Comparison of ENCODE assay signal across 9 cellular contexts in genomic region chr4:78645853-78646757, GRCh38.
DNase-seq lines count a peak whose midpoint lies in the region; ATAC-seq and TF ChIP-seq lines count a peak whose summit lies in the region.
"Had no signal": no experiment of that assay in that cellular context is flagged by ENCODE, and none has a peak within 500 bp of the region (broad histone marks: within the 10 kb centered on the region; RNA-seq: fewer than 3 reads in every experiment).

No MANE protein-coding gene starts in this region.

- H3K9me3 ChIP-seq in SK-N-SH = no peaks in the 10 kb centered on the region

- no peaks in the 10 kb centered on the region for H3K9me3 Mint-ChIP-seq in osteocyte (ENCODE audit: unreplicated experiment)
- H3K9me3 Mint-ChIP-seq in activated naive CD8-positive, alpha-beta T cell treated with anti-CD3 and anti-CD28 coated beads, Interleukin-2, amount 50 U/mL, for 24 hours = no peaks in the 10 kb centered on the region

- H3K27ac ChIP-seq in SK-N-SH (ENCODE audit: low read depth in 2 of 2, low read length in 1 of 2) = peak overlapping the region; percentile 88 to 89
- H3K27ac ChIP-seq: cardiac muscle cell had no signal

- H3K79me2 ChIP-seq in SK-N-SH (ENCODE audit: insufficient read depth) = no peaks in the 10 kb centered on the region

- H3K4me1 ChIP-seq in SK-N-SH (ENCODE audit: control insufficient read depth in 1 of 2, insufficient read depth in 2 of 2, low read depth in 1 of 2, low read length in 1 of 2) = peaks cover 2 to 11% of the 10 kb centered on the region in 2 experiments

- POLR2A ChIA-PET in SK-N-SH (lab: Yijun Ruan, JAX) = no interaction called here

- no peaks in the 10 kb centered on the region for H3K27me3 Mint-ChIP-seq in osteocyte (ENCODE audit: unreplicated experiment)
- H3K27me3 Mint-ChIP-seq in activated naive CD8-positive, alpha-beta T cell treated with anti-CD3 and anti-CD28 coated beads, Interleukin-2, amount 50 U/mL, for 24 hours = peaks cover 2% of the 10 kb centered on the region

- peak overlapping the region; percentile 30 for H3K4me3 Mint-ChIP-seq in osteocyte (ENCODE audit: unreplicated experiment)
- H3K4me3 Mint-ChIP-seq in activated naive CD8-positive, alpha-beta T cell treated with anti-CD3 and anti-CD28 coated beads, Interleukin-2, amount 50 U/mL, for 24 hours = no peak overlapping the region

- H3K4me3 ChIP-seq in SK-N-SH (ENCODE audit: low read depth in 2 of 2, low read length in 1 of 2) = peak overlapping the region; percentile 24 to 35; a peak in 2 of 4 replicates
- H3K4me3 ChIP-seq: cardiac muscle cell had no signal

- no peak for TF ChIP-seq RAD21 in SK-N-SH (IDR thresholded peaks at IDR 0.05; ENCODE audit: low read length)

- CTCF ChIA-PET in SK-N-SH (lab: Yijun Ruan, JAX) = interaction anchor here (1.1 to 3.7 kb wide), 12 partner anchors 13 to 293 kb away, joined by 3 to 24 read pairs (median 7); no protein-coding TSS in a partner anchor

- H3K4me1 Mint-ChIP-seq in osteocyte (ENCODE audit: unreplicated experiment) = peaks cover 32% of the 10 kb centered on the region
- peaks cover 35% of the 10 kb centered on the region for H3K4me1 Mint-ChIP-seq in activated naive CD8-positive, alpha-beta T cell treated with anti-CD3 and anti-CD28 coated beads, Interleukin-2, amount 50 U/mL, for 24 hours

- H3K9me2 ChIP-seq in SK-N-SH = no peaks in the 10 kb centered on the region

- TF ChIP-seq EP300 in SK-N-SH (IDR thresholded peaks at IDR 0.05; ENCODE audit: borderline replicate concordance in 1 of 2, low read depth in 1 of 2, low read length in 1 of 2) = peak in 1 of 2 experiments; percentile 54; a peak in 1 of 4 replicates

- TF ChIP-seq CTCF in SK-N-SH (IDR thresholded peaks at IDR 0.05) (no peak), osteocyte (IDR thresholded peaks at IDR 0.05) (no peak)

- peak overlapping the region; percentile 76 for H2AFZ ChIP-seq in SK-N-SH (ENCODE audit: low read depth)

- 12% methylated on average over 10 of the region's 10 CpGs for WGBS in SK-N-SH (ENCODE audit: low lambda C conversion rate)

- H3K36me3 Mint-ChIP-seq in osteocyte (ENCODE audit: unreplicated experiment) = no peaks in the 10 kb centered on the region
- no peaks in the 10 kb centered on the region for H3K36me3 Mint-ChIP-seq in activated naive CD8-positive, alpha-beta T cell treated with anti-CD3 and anti-CD28 coated beads, Interleukin-2, amount 50 U/mL, for 24 hours (ENCODE audit: low read depth)

- no peaks in the 10 kb centered on the region for H3K36me3 ChIP-seq in SK-N-SH (replicated peaks in 1 of 2; ENCODE audit: control insufficient read depth in 1 of 2, insufficient read depth in 2 of 2, low read length in 1 of 2)
- H3K36me3 ChIP-seq: cardiac muscle cell had no signal

- H3F3A ChIP-seq in SK-N-SH (replicated peaks; ENCODE audit: insufficient read depth) = peaks cover 25% of the 10 kb centered on the region

- no peaks in the 10 kb centered on the region for H4K20me1 ChIP-seq in SK-N-SH (ENCODE audit: insufficient read depth)

- ATAC-seq in HG02571 (IDR thresholded peaks at IDR 0.05; ENCODE audit: unreplicated experiment) = peak; percentile 47
- ATAC-seq in GM18861 (IDR thresholded peaks at IDR 0.05; ENCODE audit: unreplicated experiment) = no peak
- ATAC-seq in activated naive CD8-positive, alpha-beta T cell treated with anti-CD3 and anti-CD28 coated beads, Interleukin-2, amount 50 U/mL, for 24 hours = no peak

- peak overlapping the region; percentile 96 for H3K27ac Mint-ChIP-seq in osteocyte (ENCODE audit: unreplicated experiment)
- H3K27ac Mint-ChIP-seq in activated naive CD8-positive, alpha-beta T cell treated with anti-CD3 and anti-CD28 coated beads, Interleukin-2, amount 50 U/mL, for 24 hours = no peak overlapping the region

- DNase-seq in AG08396 (ENCODE audit: low spot score) (peak; percentile 58), SK-N-SH (no peak), fibroblast of the conjunctiva (ENCODE audit: low read depth) (peak; percentile 94), osteocyte (ENCODE audit: extremely low spot score, unreplicated experiment) (no peak)
- DNase-seq in activated CD8-positive, alpha-beta memory T cell treated with anti-CD3 and anti-CD28 coated beads for 24 hours = no peak
- DNase-seq in activated naive CD8-positive, alpha-beta T cell treated with anti-CD3 and anti-CD28 coated beads, Interleukin-2, amount 50 U/mL, for 24 hours = no peak

- H3K9ac ChIP-seq in SK-N-SH = peak overlapping the region; percentile 42; the same call in 1 of the 2 replicates

- peak overlapping the region; percentile 64 for H3K4me2 ChIP-seq in SK-N-SH

- no peaks in the 10 kb centered on the region for H3K27me3 ChIP-seq in SK-N-SH (ENCODE audit: insufficient read depth)
- H3K27me3 ChIP-seq: cardiac muscle cell had no signal

TF ChIP-seq in SK-N-SH, 30 proteins besides CTCF, POLR2A, EP300 and RAD21 (continues in another document):
- TF ChIP-seq RCOR1 (IDR thresholded peaks at IDR 0.05; ENCODE audit: low read length) (no peak), YY1 (IDR thresholded peaks at IDR 0.05; ENCODE audit: low read depth) (0 out of 2 replicates have a peak, but pooled peaks have one; percentile 14), MXI1 (IDR thresholded peaks at IDR 0.05; ENCODE audit: low read depth, low read length) (no peak), JUND (IDR thresholded peaks at IDR 0.05) (peak; percentile 74), SMC3 (IDR thresholded peaks at IDR 0.05; ENCODE audit: low read depth, low read length) (no peak), FOXJ3 (CRISPR knock-in tag; IDR thresholded peaks at IDR 0.05) (no peak), EZH2phosphoT487 (IDR thresholded peaks at IDR 0.05; ENCODE audit: borderline replicate concordance, low read depth) (no peak), NFIC (IDR thresholded peaks at IDR 0.05; ENCODE audit: borderline replicate concordance) (peak; percentile 73), NRF1 (IDR thresholded peaks at IDR 0.05; ENCODE audit: low read depth, low read length) (no peak), RFX5 (IDR thresholded peaks at IDR 0.05; ENCODE audit: low read length) (no peak), TEAD4 (IDR thresholded peaks at IDR 0.05; ENCODE audit: borderline replicate concordance, insufficient read depth) (peak; percentile 69), TCF12 (IDR thresholded peaks at IDR 0.05) (peak; percentile 71), FOSL2 (IDR thresholded peaks at IDR 0.05; ENCODE audit: borderline replicate concordance, low read depth) (peak; percentile 55), RXRA (IDR thresholded peaks at IDR 0.05; ENCODE audit: borderline replicate concordance, low read depth) (0 out of 2 replicates have a peak, but pooled peaks have one; percentile 41), TAF1 (IDR thresholded peaks at IDR 0.05; ENCODE audit: borderline replicate concordance, low read depth, low read length) (peak; percentile 59; the same call in 1 of the 2 replicates), CHD2 (IDR thresholded peaks at IDR 0.05; ENCODE audit: low read length, partially characterized antibody) (no peak), REST (IDR thresholded peaks at IDR 0.05; ENCODE audit: low read depth, low read length) (no peak), GABPA (IDR thresholded peaks at IDR 0.05; ENCODE audit: low read depth) (no peak), MEF2A (IDR thresholded peaks at IDR 0.05; ENCODE audit: borderline replicate concordance, low read depth) (no peak), USF2 (IDR thresholded peaks at IDR 0.05; ENCODE audit: borderline replicate concordance, low read depth, low read length) (no peak), POLR2AphosphoS5 (IDR thresholded peaks at IDR 0.05; ENCODE audit: low read depth, low read length) (no peak; the same call in 1 of the 2 replicates), PBX3 (IDR thresholded peaks at IDR 0.05) (peak; percentile 74)

Comparison
In these comparisons a context has a peak if more than half of its experiments do, and no peak if none do; other contexts are left out.
1. DNase-seq: peak in AG08396 (single experiment) and fibroblast of the conjunctiva (single experiment); none in SK-N-SH (single experiment), osteocyte (single experiment), activated CD8-positive, alpha-beta memory T cell treated with anti-CD3 and anti-CD28 coated beads for 24 hours (single experiment) and activated naive CD8-positive, alpha-beta T cell treated with anti-CD3 and anti-CD28 coated beads, Interleukin-2, amount 50 U/mL, for 24 hours (single experiment).